Comparison of ENCODE assay signal across 1 cellular context in the genomic region with DNA sequence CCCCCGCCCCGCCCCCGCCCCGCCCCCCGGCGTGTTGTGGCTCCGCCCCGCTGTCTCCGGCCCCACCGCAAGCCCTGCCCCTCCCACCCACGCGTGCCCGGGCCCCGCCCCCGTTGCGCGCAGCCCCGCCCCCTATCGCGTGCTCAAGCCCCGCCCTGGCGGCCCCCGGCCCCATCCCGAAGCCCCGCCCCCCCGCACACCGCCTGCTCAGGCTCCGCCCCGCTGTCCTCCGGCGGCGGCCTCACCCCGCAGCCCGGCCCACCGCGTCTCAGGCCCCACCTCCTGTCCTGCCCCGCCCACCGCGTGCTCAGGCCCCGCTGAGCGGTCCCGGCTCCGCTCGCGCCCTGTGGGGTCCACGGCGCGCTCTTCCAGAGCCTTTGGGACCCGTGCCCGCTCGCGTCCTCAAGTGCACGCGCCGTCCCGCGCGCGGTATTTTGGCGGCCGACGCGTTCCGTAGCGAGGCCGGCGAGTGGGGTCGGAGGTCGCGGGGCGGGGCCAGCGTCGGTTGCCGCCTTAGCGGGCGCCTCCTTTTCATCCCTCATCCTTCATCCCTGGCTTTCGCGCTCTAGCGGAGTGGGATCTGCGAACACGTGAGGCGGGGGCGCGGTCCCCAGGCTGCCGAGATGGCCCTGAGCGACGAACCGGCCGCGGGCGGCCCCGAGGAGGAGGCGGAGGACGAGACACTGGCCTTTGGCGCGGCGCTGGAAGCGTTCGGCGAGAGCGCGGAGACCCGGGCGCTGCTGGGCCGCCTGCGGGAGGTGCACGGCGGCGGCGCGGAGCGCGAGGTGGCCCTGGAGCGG.
TF ChIP-seq lines count a peak whose summit lies in the region.

A gene (plus strand): TSS at position 495 of the 800 bp plus-strand sequence. CDS start 129 bp downstream, at position 624.

TF ChIP-seq in HepG2, 621 proteins besides CTCF, POLR2A, EP300 and RAD21 (continued from another document and continues in another):
- TF ChIP-seq, protein P1, sequence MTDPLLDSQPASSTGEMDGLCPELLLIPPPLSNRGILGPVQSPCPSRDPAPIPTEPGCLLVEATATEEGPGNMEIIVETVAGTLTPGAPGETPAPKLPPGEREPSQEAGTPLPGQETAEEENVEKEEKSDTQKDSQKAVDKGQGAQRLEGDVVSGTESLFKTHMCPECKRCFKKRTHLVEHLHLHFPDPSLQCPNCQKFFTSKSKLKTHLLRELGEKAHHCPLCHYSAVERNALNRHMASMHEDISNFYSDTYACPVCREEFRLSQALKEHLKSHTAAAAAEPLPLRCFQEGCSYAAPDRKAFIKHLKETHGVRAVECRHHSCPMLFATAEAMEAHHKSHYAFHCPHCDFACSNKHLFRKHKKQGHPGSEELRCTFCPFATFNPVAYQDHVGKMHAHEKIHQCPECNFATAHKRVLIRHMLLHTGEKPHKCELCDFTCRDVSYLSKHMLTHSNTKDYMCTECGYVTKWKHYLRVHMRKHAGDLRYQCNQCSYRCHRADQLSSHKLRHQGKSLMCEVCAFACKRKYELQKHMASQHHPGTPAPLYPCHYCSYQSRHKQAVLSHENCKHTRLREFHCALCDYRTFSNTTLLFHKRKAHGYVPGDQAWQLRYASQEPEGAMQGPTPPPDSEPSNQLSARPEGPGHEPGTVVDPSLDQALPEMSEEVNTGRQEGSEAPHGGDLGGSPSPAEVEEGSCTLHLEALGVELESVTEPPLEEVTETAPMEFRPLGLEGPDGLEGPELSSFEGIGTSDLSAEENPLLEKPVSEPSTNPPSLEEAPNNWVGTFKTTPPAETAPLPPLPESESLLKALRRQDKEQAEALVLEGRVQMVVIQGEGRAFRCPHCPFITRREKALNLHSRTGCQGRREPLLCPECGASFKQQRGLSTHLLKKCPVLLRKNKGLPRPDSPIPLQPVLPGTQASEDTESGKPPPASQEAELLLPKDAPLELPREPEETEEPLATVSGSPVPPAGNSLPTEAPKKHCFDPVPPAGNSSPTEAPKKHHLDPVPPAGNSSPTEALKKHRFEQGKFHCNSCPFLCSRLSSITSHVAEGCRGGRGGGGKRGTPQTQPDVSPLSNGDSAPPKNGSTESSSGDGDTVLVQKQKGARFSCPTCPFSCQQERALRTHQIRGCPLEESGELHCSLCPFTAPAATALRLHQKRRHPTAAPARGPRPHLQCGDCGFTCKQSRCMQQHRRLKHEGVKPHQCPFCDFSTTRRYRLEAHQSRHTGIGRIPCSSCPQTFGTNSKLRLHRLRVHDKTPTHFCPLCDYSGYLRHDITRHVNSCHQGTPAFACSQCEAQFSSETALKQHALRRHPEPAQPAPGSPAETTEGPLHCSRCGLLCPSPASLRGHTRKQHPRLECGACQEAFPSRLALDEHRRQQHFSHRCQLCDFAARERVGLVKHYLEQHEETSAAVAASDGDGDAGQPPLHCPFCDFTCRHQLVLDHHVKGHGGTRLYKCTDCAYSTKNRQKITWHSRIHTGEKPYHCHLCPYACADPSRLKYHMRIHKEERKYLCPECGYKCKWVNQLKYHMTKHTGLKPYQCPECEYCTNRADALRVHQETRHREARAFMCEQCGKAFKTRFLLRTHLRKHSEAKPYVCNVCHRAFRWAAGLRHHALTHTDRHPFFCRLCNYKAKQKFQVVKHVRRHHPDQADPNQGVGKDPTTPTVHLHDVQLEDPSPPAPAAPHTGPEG (CRISPR knock-in tag; IDR thresholded peaks at IDR 0.05): peak; percentile 84; the same call in 1 of the 2 replicates
- TF ChIP-seq, protein P2, sequence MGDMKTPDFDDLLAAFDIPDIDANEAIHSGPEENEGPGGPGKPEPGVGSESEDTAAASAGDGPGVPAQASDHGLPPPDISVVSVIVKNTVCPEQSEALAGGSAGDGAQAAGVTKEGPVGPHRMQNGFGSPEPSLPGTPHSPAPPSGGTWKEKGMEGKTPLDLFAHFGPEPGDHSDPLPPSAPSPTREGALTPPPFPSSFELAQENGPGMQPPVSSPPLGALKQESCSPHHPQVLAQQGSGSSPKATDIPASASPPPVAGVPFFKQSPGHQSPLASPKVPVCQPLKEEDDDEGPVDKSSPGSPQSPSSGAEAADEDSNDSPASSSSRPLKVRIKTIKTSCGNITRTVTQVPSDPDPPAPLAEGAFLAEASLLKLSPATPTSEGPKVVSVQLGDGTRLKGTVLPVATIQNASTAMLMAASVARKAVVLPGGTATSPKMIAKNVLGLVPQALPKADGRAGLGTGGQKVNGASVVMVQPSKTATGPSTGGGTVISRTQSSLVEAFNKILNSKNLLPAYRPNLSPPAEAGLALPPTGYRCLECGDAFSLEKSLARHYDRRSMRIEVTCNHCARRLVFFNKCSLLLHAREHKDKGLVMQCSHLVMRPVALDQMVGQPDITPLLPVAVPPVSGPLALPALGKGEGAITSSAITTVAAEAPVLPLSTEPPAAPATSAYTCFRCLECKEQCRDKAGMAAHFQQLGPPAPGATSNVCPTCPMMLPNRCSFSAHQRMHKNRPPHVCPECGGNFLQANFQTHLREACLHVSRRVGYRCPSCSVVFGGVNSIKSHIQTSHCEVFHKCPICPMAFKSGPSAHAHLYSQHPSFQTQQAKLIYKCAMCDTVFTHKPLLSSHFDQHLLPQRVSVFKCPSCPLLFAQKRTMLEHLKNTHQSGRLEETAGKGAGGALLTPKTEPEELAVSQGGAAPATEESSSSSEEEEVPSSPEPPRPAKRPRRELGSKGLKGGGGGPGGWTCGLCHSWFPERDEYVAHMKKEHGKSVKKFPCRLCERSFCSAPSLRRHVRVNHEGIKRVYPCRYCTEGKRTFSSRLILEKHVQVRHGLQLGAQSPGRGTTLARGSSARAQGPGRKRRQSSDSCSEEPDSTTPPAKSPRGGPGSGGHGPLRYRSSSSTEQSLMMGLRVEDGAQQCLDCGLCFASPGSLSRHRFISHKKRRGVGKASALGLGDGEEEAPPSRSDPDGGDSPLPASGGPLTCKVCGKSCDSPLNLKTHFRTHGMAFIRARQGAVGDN (CRISPR knock-in tag; IDR thresholded peaks at IDR 0.05): peak; percentile 96
- peak; percentile 68 for TF ChIP-seq ZNF777 (CRISPR knock-in tag; IDR thresholded peaks at IDR 0.05)
- TF ChIP-seq, protein P3, sequence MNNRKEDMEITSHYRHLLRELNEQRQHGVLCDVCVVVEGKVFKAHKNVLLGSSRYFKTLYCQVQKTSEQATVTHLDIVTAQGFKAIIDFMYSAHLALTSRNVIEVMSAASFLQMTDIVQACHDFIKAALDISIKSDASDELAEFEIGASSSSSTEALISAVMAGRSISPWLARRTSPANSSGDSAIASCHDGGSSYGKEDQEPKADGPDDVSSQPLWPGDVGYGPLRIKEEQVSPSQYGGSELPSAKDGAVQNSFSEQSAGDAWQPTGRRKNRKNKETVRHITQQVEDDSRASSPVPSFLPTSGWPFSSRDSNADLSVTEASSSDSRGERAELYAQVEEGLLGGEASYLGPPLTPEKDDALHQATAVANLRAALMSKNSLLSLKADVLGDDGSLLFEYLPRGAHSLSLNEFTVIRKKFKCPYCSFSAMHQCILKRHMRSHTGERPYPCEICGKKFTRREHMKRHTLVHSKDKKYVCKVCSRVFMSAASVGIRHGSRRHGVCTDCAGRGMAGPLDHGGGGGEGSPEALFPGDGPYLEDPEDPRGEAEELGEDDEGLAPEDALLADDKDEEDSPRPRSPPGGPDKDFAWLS (CRISPR knock-in tag; IDR thresholded peaks at IDR 0.05; ENCODE audit: borderline replicate concordance): peak; percentile 51; the same call in 1 of the 2 replicates
- no peak for TF ChIP-seq TCF7L2 (IDR thresholded peaks at IDR 0.05; ENCODE audit: low read depth, low read length)
- TF ChIP-seq ZNF446 (CRISPR knock-in tag; IDR thresholded peaks at IDR 0.05): peak; percentile 64; the same call in 1 of the 2 replicates
- TF ChIP-seq, protein P4, sequence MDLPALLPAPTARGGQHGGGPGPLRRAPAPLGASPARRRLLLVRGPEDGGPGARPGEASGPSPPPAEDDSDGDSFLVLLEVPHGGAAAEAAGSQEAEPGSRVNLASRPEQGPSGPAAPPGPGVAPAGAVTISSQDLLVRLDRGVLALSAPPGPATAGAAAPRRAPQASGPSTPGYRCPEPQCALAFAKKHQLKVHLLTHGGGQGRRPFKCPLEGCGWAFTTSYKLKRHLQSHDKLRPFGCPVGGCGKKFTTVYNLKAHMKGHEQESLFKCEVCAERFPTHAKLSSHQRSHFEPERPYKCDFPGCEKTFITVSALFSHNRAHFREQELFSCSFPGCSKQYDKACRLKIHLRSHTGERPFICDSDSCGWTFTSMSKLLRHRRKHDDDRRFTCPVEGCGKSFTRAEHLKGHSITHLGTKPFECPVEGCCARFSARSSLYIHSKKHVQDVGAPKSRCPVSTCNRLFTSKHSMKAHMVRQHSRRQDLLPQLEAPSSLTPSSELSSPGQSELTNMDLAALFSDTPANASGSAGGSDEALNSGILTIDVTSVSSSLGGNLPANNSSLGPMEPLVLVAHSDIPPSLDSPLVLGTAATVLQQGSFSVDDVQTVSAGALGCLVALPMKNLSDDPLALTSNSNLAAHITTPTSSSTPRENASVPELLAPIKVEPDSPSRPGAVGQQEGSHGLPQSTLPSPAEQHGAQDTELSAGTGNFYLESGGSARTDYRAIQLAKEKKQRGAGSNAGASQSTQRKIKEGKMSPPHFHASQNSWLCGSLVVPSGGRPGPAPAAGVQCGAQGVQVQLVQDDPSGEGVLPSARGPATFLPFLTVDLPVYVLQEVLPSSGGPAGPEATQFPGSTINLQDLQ (CRISPR knock-in tag; IDR thresholded peaks at IDR 0.05): no peak
- peak; percentile 80 for TF ChIP-seq IKZF4 (CRISPR knock-in tag; IDR thresholded peaks at IDR 0.05; ENCODE audit: borderline replicate concordance, low read depth, not compliant biosample characterization)
- TF ChIP-seq, protein P5, sequence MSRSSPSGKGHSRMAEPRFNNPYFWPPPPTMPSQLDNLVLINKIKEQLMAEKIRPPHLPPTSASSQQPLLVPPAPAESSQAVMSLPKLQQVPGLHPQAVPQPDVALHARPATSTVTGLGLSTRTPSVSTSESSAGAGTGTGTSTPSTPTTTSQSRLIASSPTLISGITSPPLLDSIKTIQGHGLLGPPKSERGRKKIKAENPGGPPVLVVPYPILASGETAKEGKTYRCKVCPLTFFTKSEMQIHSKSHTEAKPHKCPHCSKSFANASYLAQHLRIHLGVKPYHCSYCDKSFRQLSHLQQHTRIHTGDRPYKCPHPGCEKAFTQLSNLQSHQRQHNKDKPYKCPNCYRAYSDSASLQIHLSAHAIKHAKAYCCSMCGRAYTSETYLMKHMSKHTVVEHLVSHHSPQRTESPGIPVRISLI (CRISPR knock-in tag; IDR thresholded peaks at IDR 0.05; ENCODE audit: borderline replicate concordance): peak; percentile 39; the same call in 1 of the 2 replicates
- TF ChIP-seq ZKSCAN1 (IDR thresholded peaks at IDR 0.05; ENCODE audit: low read length): no peak
- peak; percentile 96 for TF ChIP-seq ZNF274 (CRISPR knock-in tag; IDR thresholded peaks at IDR 0.05)
- peak; percentile 91 for TF ChIP-seq TEAD3 (CRISPR knock-in tag; optimal IDR thresholded peaks at IDR 0.05; ENCODE audit: borderline replicate concordance)
- peak; percentile 90 for TF ChIP-seq ZBTB42 (CRISPR knock-in tag; IDR thresholded peaks at IDR 0.05)
- no peak for TF ChIP-seq KDM6A (CRISPR knock-in tag; IDR thresholded peaks at IDR 0.05; ENCODE audit: low read depth)
- no peak for TF ChIP-seq ZNF790 (CRISPR knock-in tag; IDR thresholded peaks at IDR 0.05; ENCODE audit: borderline replicate concordance)
- TF ChIP-seq ZMAT3 (CRISPR knock-in tag; conservative IDR thresholded peaks at IDR 0.05): no peak; the same call in none of the 2 replicates
- TF ChIP-seq GLI4 (CRISPR knock-in tag; IDR thresholded peaks at IDR 0.05; ENCODE audit: borderline replicate concordance): peak; percentile 68; the same call in 1 of the 2 replicates
- TF ChIP-seq ZNF557 (CRISPR knock-in tag; IDR thresholded peaks at IDR 0.05): no peak
- TF ChIP-seq ATM (IDR thresholded peaks at IDR 0.05; ENCODE audit: borderline replicate concordance): no peak
- TF ChIP-seq HIVEP1 (CRISPR knock-in tag; IDR thresholded peaks at IDR 0.05): peak; percentile 52; the same call in 1 of the 2 replicates
- peak; percentile 76 for TF ChIP-seq FOSL2 (CRISPR knock-in tag; IDR thresholded peaks at IDR 0.05)
- TF ChIP-seq, protein P6, sequence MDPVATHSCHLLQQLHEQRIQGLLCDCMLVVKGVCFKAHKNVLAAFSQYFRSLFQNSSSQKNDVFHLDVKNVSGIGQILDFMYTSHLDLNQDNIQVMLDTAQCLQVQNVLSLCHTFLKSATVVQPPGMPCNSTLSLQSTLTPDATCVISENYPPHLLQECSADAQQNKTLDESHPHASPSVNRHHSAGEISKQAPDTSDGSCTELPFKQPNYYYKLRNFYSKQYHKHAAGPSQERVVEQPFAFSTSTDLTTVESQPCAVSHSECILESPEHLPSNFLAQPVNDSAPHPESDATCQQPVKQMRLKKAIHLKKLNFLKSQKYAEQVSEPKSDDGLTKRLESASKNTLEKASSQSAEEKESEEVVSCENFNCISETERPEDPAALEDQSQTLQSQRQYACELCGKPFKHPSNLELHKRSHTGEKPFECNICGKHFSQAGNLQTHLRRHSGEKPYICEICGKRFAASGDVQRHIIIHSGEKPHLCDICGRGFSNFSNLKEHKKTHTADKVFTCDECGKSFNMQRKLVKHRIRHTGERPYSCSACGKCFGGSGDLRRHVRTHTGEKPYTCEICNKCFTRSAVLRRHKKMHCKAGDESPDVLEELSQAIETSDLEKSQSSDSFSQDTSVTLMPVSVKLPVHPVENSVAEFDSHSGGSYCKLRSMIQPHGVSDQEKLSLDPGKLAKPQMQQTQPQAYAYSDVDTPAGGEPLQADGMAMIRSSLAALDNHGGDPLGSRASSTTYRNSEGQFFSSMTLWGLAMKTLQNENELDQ (CRISPR knock-in tag; IDR thresholded peaks at IDR 0.05; ENCODE audit: borderline replicate concordance): peak; percentile 79; the same call in 1 of the 2 replicates
- TF ChIP-seq ISL2 (CRISPR knock-in tag; IDR thresholded peaks at IDR 0.05): peak; percentile 63; the same call in 1 of the 2 replicates
- TF ChIP-seq, protein P7, sequence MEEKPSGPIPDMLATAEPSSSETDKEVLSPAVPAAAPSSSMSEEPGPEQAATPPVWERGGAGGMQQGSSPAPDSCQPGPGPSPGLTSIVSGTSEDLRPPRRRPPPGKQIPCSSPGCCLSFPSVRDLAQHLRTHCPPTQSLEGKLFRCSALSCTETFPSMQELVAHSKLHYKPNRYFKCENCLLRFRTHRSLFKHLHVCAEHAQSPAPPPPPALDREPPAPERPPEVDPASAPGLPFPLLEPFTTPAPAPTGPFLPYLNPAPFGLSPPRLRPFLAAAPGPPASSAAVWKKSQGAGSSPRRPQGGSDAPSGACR (CRISPR knock-in tag; IDR thresholded peaks at IDR 0.05): peak; percentile 90; the same call in 1 of the 2 replicates
- TF ChIP-seq RORA (CRISPR knock-in tag; IDR thresholded peaks at IDR 0.05): no peak
- TF ChIP-seq RFX5 (IDR thresholded peaks at IDR 0.05; ENCODE audit: low read depth, low read length): no peak
- peak; percentile 92 for TF ChIP-seq ZSCAN20 (CRISPR knock-in tag; IDR thresholded peaks at IDR 0.05; ENCODE audit: borderline replicate concordance)
- peak; percentile 62; the same call in 1 of the 2 replicates for TF ChIP-seq KAT7 (CRISPR knock-in tag; IDR thresholded peaks at IDR 0.05; ENCODE audit: borderline replicate concordance)
- TF ChIP-seq ZNF598 (CRISPR knock-in tag; IDR thresholded peaks at IDR 0.05; ENCODE audit: borderline replicate concordance): peak; percentile 92; the same call in 1 of the 2 replicates
- peak; percentile 95; the same call in 1 of the 2 replicates for TF ChIP-seq ZNF34 (CRISPR knock-in tag; IDR thresholded peaks at IDR 0.05; ENCODE audit: borderline replicate concordance)
- TF ChIP-seq PHF5A (CRISPR knock-in tag; IDR thresholded peaks at IDR 0.05; ENCODE audit: low read depth, unreplicated experiment): peak; percentile 81
- TF ChIP-seq CENPX (CRISPR knock-in tag; IDR thresholded peaks at IDR 0.05): no peak
